Comparison of ENCODE assay signal across 8 cellular contexts in the genomic region with DNA sequence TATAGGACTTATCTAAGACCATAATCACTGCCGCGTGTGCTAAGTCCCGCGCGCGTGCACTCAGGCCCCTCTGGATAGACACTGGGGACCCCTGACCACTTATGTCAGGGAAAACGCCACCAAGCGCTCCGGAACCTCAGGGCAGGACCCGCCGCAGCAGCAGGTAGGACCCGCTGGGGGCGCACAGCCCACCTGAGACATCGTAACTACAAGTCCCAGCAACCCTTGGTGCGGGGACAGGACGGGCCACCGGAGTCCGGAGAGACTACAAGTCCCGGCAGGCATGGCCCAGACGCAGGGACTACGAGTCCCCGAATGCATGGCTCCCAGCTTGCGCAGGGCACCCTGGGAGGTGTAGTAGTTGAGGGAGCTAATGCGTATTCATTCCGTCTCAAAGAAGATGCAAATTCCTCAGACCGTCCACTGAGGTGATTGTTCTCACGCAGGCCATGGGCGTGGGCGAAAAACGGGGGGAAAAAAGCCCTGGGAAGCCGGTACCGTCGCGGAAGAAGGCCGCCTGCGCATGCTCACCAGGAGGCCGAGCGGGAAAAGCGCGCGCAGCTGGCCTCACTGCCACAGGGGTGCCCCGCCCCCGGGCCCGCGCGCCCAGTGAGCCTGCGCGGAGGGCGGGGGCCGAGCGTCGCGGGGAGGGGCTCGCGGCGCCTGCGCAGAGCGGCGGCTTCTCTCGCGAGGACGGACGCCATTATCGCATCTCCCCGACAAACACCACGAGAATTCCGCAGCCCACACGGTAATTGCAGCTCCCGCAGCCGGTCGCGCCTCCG. TPM values are rescaled to one million over a fixed set of nuclear protein-coding genes. Genes with fewer than 3 reads are reported as not detected.
DNase-seq lines count a peak whose midpoint lies in the region; ATAC-seq and TF ChIP-seq lines count a peak whose summit lies in the region.

Gene BANP (plus strand): TSS at position 670 of the 785 bp plus-strand sequence. CDS start 23,682 bp downstream, outside the sequence.

- peaks cover 44% of the 10 kb centered on the region for H3K79me2 ChIP-seq in mammary epithelial cell (ENCODE audit: insufficient read depth, low read length)

- in situ Hi-C loops in mammary epithelial cell (cut with MboI; ENCODE audit: low sequenced_read_pairs in 2 of 2): no loop called here

- no peaks in the 10 kb centered on the region for H3K27me3 ChIP-seq in WERI-Rb-1 (ENCODE audit: insufficient read depth, low read depth, severe bottlenecking)
- no peaks in the 10 kb centered on the region for H3K27me3 ChIP-seq in mammary epithelial cell (ENCODE audit: insufficient read depth, low read length)
- H3K27me3 ChIP-seq in iPS-20b (ENCODE audit: insufficient read depth, low read length): no peaks in the 10 kb centered on the region

- H3K4me2 ChIP-seq in mammary epithelial cell (ENCODE audit: insufficient read depth, low read depth, low read length): peak within 1 kb of the TSS; percentile 89

- DNase-seq in AG08396 (ENCODE audit: low spot score): peak; percentile 100
- DNase-seq in NCI-H2227 (lab: John Stamatoyannopoulos, UW; ENCODE audit: unreplicated experiment): peak; percentile 97
- peak; percentile 95 for DNase-seq in WERI-Rb-1
- peak; percentile 98 for DNase-seq in mammary epithelial cell

- peak within 1 kb of the TSS; percentile 97 for H3K9ac ChIP-seq in mammary epithelial cell (ENCODE audit: insufficient read depth, low read length)
- H3K9ac ChIP-seq in iPS-20b (ENCODE audit: low read depth, low read length): peak within 1 kb of the TSS; percentile 94

- no TSS peak for BruUV-seq in mammary epithelial cell (replicated peaks; lab: Mats Ljungman, UMichigan)

- under 1% methylated on average over 43 of the region's 73 CpGs for WGBS in mammary epithelial cell (ENCODE audit: low coverage, missing lambda C conversion rate)

- H3K27ac ChIP-seq in WERI-Rb-1 (peak within 1 kb of the TSS; percentile 100), mammary epithelial cell (ENCODE audit: insufficient read depth, low read depth, low read length) (peak within 1 kb of the TSS; percentile 88), iPS-20b (ENCODE audit: low read length) (peak within 1 kb of the TSS; percentile 78), skin epidermis (peak within 1 kb of the TSS; percentile 90 to 100 (median 99))

- H3K4me3 ChIP-seq in WERI-Rb-1 (ENCODE audit: low read depth, low read length) (peak within 1 kb of the TSS; percentile 54), mammary epithelial cell (replicated peaks in 1 of 3; ENCODE audit: insufficient read depth in 1 of 3, low read depth in 2 of 3, low read length in 3 of 3) (peak within 1 kb of the TSS; percentile 60 to 83 (median 66)), iPS-20b (ENCODE audit: low read length) (peak within 1 kb of the TSS; percentile 86), skin epidermis (peak within 1 kb of the TSS; percentile 55 to 98 (median 88))

- no peaks in the 10 kb centered on the region for H4K20me1 ChIP-seq in mammary epithelial cell (ENCODE audit: insufficient read depth, low read length)

- H3K9me3 ChIP-seq in WERI-Rb-1 (ENCODE audit: severe bottlenecking) (no peaks in the 10 kb centered on the region), mammary epithelial cell (replicated peaks; ENCODE audit: insufficient read depth, low read length) (no peaks in the 10 kb centered on the region), iPS-20b (ENCODE audit: insufficient read depth, low read depth, low read length) (no peaks in the 10 kb centered on the region)

- H2AFZ ChIP-seq in mammary epithelial cell (ENCODE audit: low read depth, low read length): peak within 1 kb of the TSS; percentile 90

- dilution Hi-C loops in mammary epithelial cell (cut with HindIII; ENCODE audit: low sequenced_read_pairs): no loop called here

- H3K4me1 ChIP-seq in mammary epithelial cell (ENCODE audit: insufficient read depth, low read length) (peaks cover 26% of the 10 kb centered on the region), iPS-20b (ENCODE audit: insufficient read depth, low read length) (0 out of 2 replicates have a peak, but pooled peaks cover 3% of the 10 kb centered on the region)

- CTCF ChIA-PET in mammary epithelial cell (lab: Charles Lee; ENCODE audit: low non-redundant PET): interaction anchor here (0.6 kb wide), 1 partner anchor 852 kb away, joined by 6 read pairs; no protein-coding TSS in a partner anchor

- TF ChIP-seq CTCF in WERI-Rb-1 (IDR thresholded peaks at IDR 0.05; ENCODE audit: low read depth, low read length) (peak; percentile 56), mammary epithelial cell (conservative IDR thresholded peaks at IDR 0.05 in 1 of 2, IDR thresholded peaks at IDR 0.05 in 1 of 2; ENCODE audit: extremely low read depth in 1 of 2, insufficient read depth in 1 of 2, low read depth in 1 of 2, low read length in 2 of 2) (peak; percentile 34 to 42)

- ATAC-seq in GM18907 (IDR thresholded peaks at IDR 0.05; ENCODE audit: unreplicated experiment) (peak; percentile 91), HG03159 (IDR thresholded peaks at IDR 0.05; ENCODE audit: unreplicated experiment) (peak; percentile 87)

- intact Hi-C loops in mammary epithelial cell (cut with micrococcal nuclease): no loop called here

- H3K36me3 ChIP-seq in WERI-Rb-1 (no peaks in the 10 kb centered on the region), mammary epithelial cell (ENCODE audit: insufficient read depth, low read length) (peaks cover 2% of the 10 kb centered on the region), iPS-20b (ENCODE audit: insufficient read depth, low read depth, low read length) (peaks cover 12% of the 10 kb centered on the region; the same call in 1 of the 2 replicates)

RNA-seq across cellular contexts. Expression of gene BANP, which starts in this region (rescaled TPM):
- total RNA-seq in mammary epithelial cell: 10 to 100 TPM; 12.5 to 18.8 TPM
- polyA plus RNA-seq in mammary epithelial cell: 15.3 TPM
- 23.3 TPM for polyA minus RNA-seq in mammary epithelial cell

Comparison
In these comparisons a context has a peak if more than half of its experiments do, and no peak if none do; other contexts are left out.
1. Peak in every context shown above with its lines: DNase-seq, ATAC-seq, H3K4me3 ChIP-seq and H3K27ac ChIP-seq.